ENCODE assay signal across 8 cellular contexts in genomic region chr6:17599885-17600526, GRCh38. TPM values are rescaled to one million over a fixed set of nuclear protein-coding genes. Genes with fewer than 3 reads are reported as not detected.
DNase-seq lines count a peak whose midpoint lies in the region; ATAC-seq, FAIRE-seq and TF ChIP-seq lines count a peak whose summit lies in the region.

A gene with protein sequence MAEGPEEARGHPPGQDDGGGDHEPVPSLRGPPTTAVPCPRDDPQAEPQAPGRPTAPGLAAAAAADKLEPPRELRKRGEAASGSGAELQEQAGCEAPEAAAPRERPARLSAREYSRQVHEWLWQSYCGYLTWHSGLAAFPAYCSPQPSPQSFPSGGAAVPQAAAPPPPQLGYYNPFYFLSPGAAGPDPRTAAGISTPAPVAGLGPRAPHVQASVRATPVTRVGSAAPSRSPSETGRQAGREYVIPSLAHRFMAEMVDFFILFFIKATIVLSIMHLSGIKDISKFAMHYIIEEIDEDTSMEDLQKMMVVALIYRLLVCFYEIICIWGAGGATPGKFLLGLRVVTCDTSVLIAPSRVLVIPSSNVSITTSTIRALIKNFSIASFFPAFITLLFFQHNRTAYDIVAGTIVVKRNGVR (plus strand): TSS chr6:17600302. CDS start chr6:17600410, 108 bp downstream.

- H3K4me3 ChIP-seq in HUES48 (ENCODE audit: low read depth, low read length) (peak within 1 kb of the TSS; percentile 73), NT2/D1 (ENCODE audit: insufficient read length, low read depth) (peak within 1 kb of the TSS; percentile 71), endothelial cell of umbilical vein (replicated peaks in 1 of 3; ENCODE audit: insufficient read depth in 1 of 3, low read depth in 1 of 3, low read length in 3 of 3) (peak within 1 kb of the TSS; percentile 42 to 94 (median 91))

- H3K27me3 ChIP-seq in HUES48 (ENCODE audit: control insufficient read depth, insufficient read depth, low read length) (no peaks in the 10 kb centered on the region), NT2/D1 (ENCODE audit: insufficient read depth, insufficient read length) (no peaks in the 10 kb centered on the region), endothelial cell of umbilical vein (ENCODE audit: control insufficient read depth in 2 of 2, insufficient read depth in 2 of 2, low read length in 2 of 2) (no peaks in the 10 kb centered on the region)

- peak; percentile 79 for FAIRE-seq in endothelial cell of umbilical vein (lab: Jason Lieb, UNC)

- DNase-seq in DMS 273 treated with DMSO at 0.1 percent for 48 hours (lab: John Stamatoyannopoulos, UW) (peak; percentile 61), NT2/D1 (ENCODE audit: low read depth, low spot score) (peak; percentile 84), activated T-cell treated with anti-CD3 and anti-CD28 coated beads for 1 hour (ENCODE audit: low read depth) (peak; percentile 95), endothelial cell of umbilical vein (ENCODE audit: low read depth, low spot score) (peak; percentile 84), midbrain (lab: John Stamatoyannopoulos, UW) (peak; percentile 98)
- peak; percentile 91 to 94 for DNase-seq in stimulated activated CD8-positive, alpha-beta memory T cell treated with anti-CD3 and anti-CD28 coated beads, Interleukin-2, amount 100 ng/mL, for 1 hour (ENCODE audit: low read depth in 2 of 2)

- H3K27ac ChIP-seq in HUES48 (ENCODE audit: low read depth, low read length) (peak within 1 kb of the TSS; percentile 81), endothelial cell of umbilical vein (ENCODE audit: insufficient read depth, low read depth, low read length) (peak within 1 kb of the TSS; percentile 84)

- no peaks in the 10 kb centered on the region for H3K9me3 ChIP-seq in HUES48 (ENCODE audit: control insufficient read depth, insufficient read depth, low read length)
- H3K9me3 ChIP-seq in NT2/D1 (ENCODE audit: insufficient read depth, low read length) = no peaks in the 10 kb centered on the region
- no peaks in the 10 kb centered on the region for H3K9me3 ChIP-seq in endothelial cell of umbilical vein (replicated peaks; ENCODE audit: control insufficient read depth, insufficient read depth, low read length)

- TF ChIP-seq POLR2A in endothelial cell of umbilical vein (IDR thresholded peaks at IDR 0.05; ENCODE audit: low read depth, low read length) = peak; percentile 62

- peak; percentile 89 for ATAC-seq in GM21423 (IDR thresholded peaks at IDR 0.05; ENCODE audit: unreplicated experiment)

- dilution Hi-C loops in endothelial cell of umbilical vein (cut with MboI; ENCODE audit: extremely low pct_ligation_motif_present, low sequenced_read_pairs) = no loop called here

- no peaks in the 10 kb centered on the region for H3K79me2 ChIP-seq in endothelial cell of umbilical vein (ENCODE audit: control insufficient read depth, insufficient read depth, low read length)

- H3K4me2 ChIP-seq in endothelial cell of umbilical vein (ENCODE audit: insufficient read depth, low read length) = peak within 1 kb of the TSS; percentile 66

- H3K4me1 ChIP-seq in HUES48 (ENCODE audit: control insufficient read depth, insufficient read depth, low read length) = peaks cover 5% of the 10 kb centered on the region; the same call in 1 of the 2 replicates
- no peaks in the 10 kb centered on the region for H3K4me1 ChIP-seq in NT2/D1 (ENCODE audit: insufficient read depth, insufficient read length)
- peaks cover 5% of the 10 kb centered on the region for H3K4me1 ChIP-seq in endothelial cell of umbilical vein (ENCODE audit: control insufficient read depth, extremely low read depth, insufficient read depth, low read length)

- H3K9me1 ChIP-seq in endothelial cell of umbilical vein (replicated peaks; ENCODE audit: control insufficient read depth, extremely low read depth, insufficient read depth, low read length) = no peaks in the 10 kb centered on the region

- CTCF ChIA-PET in endothelial cell of umbilical vein (lab: Charles Lee) = interaction anchor here (0.6 to 1.9 kb wide), 8 partner anchors 10 to 409 kb away, joined by 3 to 17 read pairs (median 4); no protein-coding TSS in a partner anchor

- peak within 1 kb of the TSS; percentile 74; the same call in 1 of the 2 replicates for H3K9ac ChIP-seq in HUES48 (ENCODE audit: low read depth, low read length)
- peak within 1 kb of the TSS; percentile 87 for H3K9ac ChIP-seq in NT2/D1 (ENCODE audit: insufficient read length, low read depth)
- peak within 1 kb of the TSS; percentile 83 for H3K9ac ChIP-seq in endothelial cell of umbilical vein (replicated peaks; ENCODE audit: extremely low read depth, insufficient read depth, low read length)

- BruUV-seq in endothelial cell of umbilical vein (replicated peaks; lab: Mats Ljungman, UMichigan) = TSS peak; percentile 57

- intact Hi-C loops in endothelial cell of umbilical vein (cut with micrococcal nuclease) = loop anchor here (1.0 to 5.0 kb wide), 2 partner anchors 106 to 202 kb away; partner anchors contain the start of gene NUP153

- no peaks in the 10 kb centered on the region for H4K20me1 ChIP-seq in endothelial cell of umbilical vein (replicated peaks; ENCODE audit: control insufficient read depth, extremely low read depth, insufficient read depth, low read length)

- H2AFZ ChIP-seq in endothelial cell of umbilical vein (ENCODE audit: low read depth, low read length) = peak within 1 kb of the TSS; percentile 99

- 0 out of 2 replicates have a peak, but pooled peaks cover 4% of the 10 kb centered on the region for H3K36me3 ChIP-seq in HUES48 (ENCODE audit: control insufficient read depth, insufficient read depth, low read length)
- peaks cover 3% of the 10 kb centered on the region for H3K36me3 ChIP-seq in NT2/D1 (ENCODE audit: insufficient read depth, insufficient read length, low read length)
- no peaks in the 10 kb centered on the region for H3K36me3 ChIP-seq in endothelial cell of umbilical vein (ENCODE audit: control insufficient read depth in 2 of 2, extremely low read depth in 1 of 2, insufficient read depth in 2 of 2, low read length in 2 of 2)

- POLR2A ChIA-PET in endothelial cell of umbilical vein (lab: Charles Lee) = interaction anchor here (0.6 to 1.3 kb wide), 4 partner anchors 102 to 555 kb away, joined by 3 to 5 read pairs (median 4); partner anchors contain the start of genes NUP153 and TPMT

- TF ChIP-seq CTCF in endothelial cell of umbilical vein (IDR thresholded peaks at IDR 0.05; ENCODE audit: extremely low read depth in 1 of 2, insufficient read depth in 1 of 2, low read depth in 1 of 2, low read length in 2 of 2) = peak in 1 of 2 donors; percentile 69

TF ChIP-seq in endothelial cell of umbilical vein, 7 proteins besides CTCF, POLR2A, EP300 and RAD21:
- TF ChIP-seq POLR2AphosphoS5 (IDR thresholded peaks at IDR 0.05; ENCODE audit: insufficient read depth, low read depth, low read length) (peak; percentile 74), MYC (IDR thresholded peaks at IDR 0.05; ENCODE audit: low read depth, low read length) (no peak)

RNA-seq across cellular contexts. Expression of the gene that starts here (rescaled TPM):
- total RNA-seq in endothelial cell of umbilical vein = 11.3 and 11.5 TPM in 2 replicates
- 4.3 and 4.8 TPM in 2 replicates for polyA plus RNA-seq in endothelial cell of umbilical vein
- polyA plus RNA-seq in endothelial cell of umbilical vein (2011; cell fraction: cytosol; rRNA removed) = 4.2 and 4.8 TPM in 2 replicates
- polyA plus RNA-seq in endothelial cell of umbilical vein (2011; cell fraction: nucleus; rRNA removed) = 5.7 and 7.6 TPM in 2 replicates
- polyA plus RNA-seq in endothelial cell of umbilical vein (2012) = 8.2 and 9.5 TPM in 2 replicates
- 5.5 and 5.7 TPM in 2 replicates for polyA minus RNA-seq in endothelial cell of umbilical vein
- polyA minus RNA-seq in endothelial cell of umbilical vein (2011; cell fraction: cytosol; rRNA and poly(A)+ RNA removed) = 7.6 TPM
- 4.0 and 4.5 TPM in 2 replicates for polyA minus RNA-seq in endothelial cell of umbilical vein (2011; cell fraction: nucleus; rRNA and poly(A)+ RNA removed)

Comparison
In these comparisons a context has a peak if more than half of its experiments do, and no peak if none do; other contexts are left out.
1. Peak in every context shown above with its lines: DNase-seq, ATAC-seq, H3K4me3 ChIP-seq and H3K27ac ChIP-seq.